ENCODE assay signal across 1 cellular context in genomic region chr7:2814682-2815522, GRCh38.
TF ChIP-seq lines count a peak whose summit lies in the region.

No MANE protein-coding gene starts in this region.

TF ChIP-seq in IMR-90, 13 proteins besides CTCF, POLR2A, EP300 and RAD21:
- TF ChIP-seq SMC3 (IDR thresholded peaks at IDR 0.05; ENCODE audit: low read depth, low read length), result no peak
- TF ChIP-seq FOS (IDR thresholded peaks at IDR 0.05; ENCODE audit: low read depth, low read length), result no peak
- no peak for TF ChIP-seq RFX5 (IDR thresholded peaks at IDR 0.05; ENCODE audit: low read depth, low read length)
- TF ChIP-seq ELK1 (IDR thresholded peaks at IDR 0.05; ENCODE audit: borderline replicate concordance, low read depth, low read length), result no peak
- TF ChIP-seq USF2 (IDR thresholded peaks at IDR 0.05; ENCODE audit: low read depth, low read length), result no peak
- TF ChIP-seq MXI1 (IDR thresholded peaks at IDR 0.05; ENCODE audit: borderline replicate concordance, low read depth, low read length), result no peak
- TF ChIP-seq BHLHE40 (IDR thresholded peaks at IDR 0.05; ENCODE audit: low read depth, low read length), result no peak
- no peak for TF ChIP-seq RCOR1 (IDR thresholded peaks at IDR 0.05; ENCODE audit: insufficient replicate concordance, low read length)
- TF ChIP-seq MAFK (IDR thresholded peaks at IDR 0.05; ENCODE audit: low read depth, low read length), result no peak
- no peak for TF ChIP-seq CEBPB (IDR thresholded peaks at IDR 0.05; ENCODE audit: low read depth, low read length)
- no peak for TF ChIP-seq NFE2L2 (IDR thresholded peaks at IDR 0.05; ENCODE audit: low read depth, low read length)
- no peak for TF ChIP-seq CHD1 (IDR thresholded peaks at IDR 0.05; ENCODE audit: low read depth, low read length)
- no peak for TF ChIP-seq MAZ (IDR thresholded peaks at IDR 0.05; ENCODE audit: borderline replicate concordance, low read depth, low read length)
TF ChIP-seq in IMR-90: peak in this region for 0.
